14 cellular contexts compared by ENCODE assay signal in genomic region chr1:183936009-183936408, GRCh38.
A peak's percentile ranks its signal among the peaks of the same experiment; 100 is the strongest.
DNase-seq lines count a peak whose midpoint lies in the region; ATAC-seq, FAIRE-seq and TF ChIP-seq lines count a peak whose summit lies in the region.
"Had no signal": no experiment of that assay in that cellular context is flagged by ENCODE, and none has a peak within 500 bp of the region (broad histone marks: within the 10 kb centered on the region; RNA-seq: fewer than 3 reads in every experiment).

No MANE protein-coding gene starts in this region.

- H3K27ac Mint-ChIP-seq in T-helper 17 cell = peak overlapping the region; percentile 47
- peak overlapping the region; percentile 56 for H3K27ac Mint-ChIP-seq in stimulated activated effector memory CD8-positive, alpha-beta T cell treated with anti-CD3 and anti-CD28 coated beads, Interleukin-12 subunit alpha, Interleukin-12 subunit beta, amount 100 ng/mL, for 72 hours
- H3K27ac Mint-ChIP-seq in activated T-cell treated with anti-CD3 and anti-CD28 coated beads, Interleukin-2, amount 50 U/mL, for 24 hours = no peak overlapping the region
- H3K27ac Mint-ChIP-seq: CD4-positive, CD25-positive, alpha-beta regulatory T cell; HFFc6 had no signal

- H3K9me3 ChIP-seq in T-helper 17 cell (ENCODE audit: control insufficient read depth, low read length, poor library complexity, severe bottlenecking) (no peaks in the 10 kb centered on the region), K562 (replicated peaks; ENCODE audit: control insufficient read depth, insufficient read depth, low read depth, low read length) (no peaks in the 10 kb centered on the region)

- no TSS peak for BruUV-seq in K562 (replicated peaks; lab: Mats Ljungman, UMichigan)

- no peak overlapping the region for H3K4me3 Mint-ChIP-seq in T-helper 17 cell
- H3K4me3 Mint-ChIP-seq in stimulated activated effector memory CD8-positive, alpha-beta T cell treated with anti-CD3 and anti-CD28 coated beads, Interleukin-12 subunit alpha, Interleukin-12 subunit beta, amount 100 ng/mL, for 72 hours = no peak overlapping the region
- H3K4me3 Mint-ChIP-seq in activated T-cell treated with anti-CD3 and anti-CD28 coated beads, Interleukin-2, amount 50 U/mL, for 24 hours = no peak overlapping the region
- H3K4me3 Mint-ChIP-seq: CD4-positive, CD25-positive, alpha-beta regulatory T cell; HFFc6 had no signal

- DNase-seq in T-helper 17 cell (no peak), K562 (ENCODE audit: extremely low read depth in 1 of 4, low spot score in 3 of 4) (peak in 3 of 4 experiments; percentile 27 to 32 (median 30)), NCI-H1105 treated with DMSO at 0.1 percent for 48 hours (lab: John Stamatoyannopoulos, UW) (no peak), RKO (ENCODE audit: low spot score) (no peak)
- DNase-seq in stimulated activated effector memory CD8-positive, alpha-beta T cell treated with anti-CD3 and anti-CD28 coated beads, Interleukin-12 subunit alpha, Interleukin-12 subunit beta, amount 100 ng/mL, for 72 hours (ENCODE audit: low spot score in 2 of 2) = no peak
- no peak for DNase-seq in activated T-cell treated with anti-CD3 and anti-CD28 coated beads, Interleukin-2, amount 50 U/mL, for 24 hours
- DNase-seq: ACHN; Calu3; CD4-positive, CD25-positive, alpha-beta regulatory T cell; DMS 273 treated with DMSO at 0.1 percent for 48 hours; HCEC 1CT; HFFc6 had no signal

- TF ChIP-seq EP300 in K562 (IDR thresholded peaks at IDR 0.05; ENCODE audit: low read length) = no peak

- intact Hi-C loops in K562 (cut with micrococcal nuclease) = no loop called here

- no peaks in the 10 kb centered on the region for H3K79me2 ChIP-seq in K562 (ENCODE audit: control insufficient read depth, insufficient read depth, low read length)

- H3K9me3 Mint-ChIP-seq in stimulated activated effector memory CD8-positive, alpha-beta T cell treated with anti-CD3 and anti-CD28 coated beads, Interleukin-12 subunit alpha, Interleukin-12 subunit beta, amount 100 ng/mL, for 72 hours = no peaks in the 10 kb centered on the region
- no peaks in the 10 kb centered on the region for H3K9me3 Mint-ChIP-seq in activated T-cell treated with anti-CD3 and anti-CD28 coated beads, Interleukin-2, amount 50 U/mL, for 24 hours
- H3K9me3 Mint-ChIP-seq: CD4-positive, CD25-positive, alpha-beta regulatory T cell; HFFc6 had no signal

- H3K9ac ChIP-seq in K562 (ENCODE audit: insufficient read depth in 1 of 2, low read depth in 2 of 2, low read length in 2 of 2) = no peak overlapping the region
- H3K9ac ChIP-seq: BLaER1 treated with 17β-estradiol and CSF1 and Interleukin-3, amounts not matched to agents 10 nM and 100 nM had no signal

- 78% methylated on average over 7 of the region's 7 CpGs for WGBS in K562 (ENCODE audit: insufficient coverage, low coverage, missing lambda C conversion rate)

- H3K27me3 Mint-ChIP-seq in T-helper 17 cell = peaks cover 11% of the 10 kb centered on the region
- H3K27me3 Mint-ChIP-seq in activated T-cell treated with anti-CD3 and anti-CD28 coated beads, Interleukin-2, amount 50 U/mL, for 24 hours = no peaks in the 10 kb centered on the region
- H3K27me3 Mint-ChIP-seq: CD4-positive, CD25-positive, alpha-beta regulatory T cell had no signal

- POLR2A ChIA-PET in K562 (lab: Yijun Ruan, JAX) = no interaction called here

- H4K20me1 ChIP-seq in K562 (replicated peaks; ENCODE audit: control insufficient read depth, insufficient read depth, low read length) = no peaks in the 10 kb centered on the region

- TF ChIP-seq CTCF in K562 (IDR thresholded peaks at IDR 0.05 in 2 of 3, conservative IDR thresholded peaks at IDR 0.05 in 1 of 3; ENCODE audit: insufficient read depth in 2 of 3, low read depth in 1 of 3, low read length in 3 of 3) = no peak

- TF ChIP-seq RAD21 in K562 (CRISPR knock-in tag; conservative IDR thresholded peaks at IDR 0.05 in 1 of 2, IDR thresholded peaks at IDR 0.05 in 1 of 2) = no peak

- in situ Hi-C loops in K562 (cut with MboI) = no loop called here

- H3K27ac ChIP-seq in K562 (ENCODE audit: extremely low read depth, low read depth, low read length) = no peak overlapping the region
- H3K27ac ChIP-seq in layer of hippocampus (ENCODE audit: low read depth, low read length) = peak overlapping the region; percentile 66
- H3K27ac ChIP-seq: BLaER1 treated with 17β-estradiol and CSF1 and Interleukin-3, amounts not matched to agents 10 nM and 100 nM had no signal

- no peak for FAIRE-seq in K562 (lab: Jason Lieb, UNC)

- peaks cover 0 to 4% of the 10 kb centered on the region in 2 experiments; a peak in 3 of 5 replicates for H3K4me1 ChIP-seq in K562 (replicated peaks in 1 of 2; ENCODE audit: control insufficient read depth in 2 of 2, insufficient read depth in 2 of 2, low read length in 2 of 2)

- H3K36me3 Mint-ChIP-seq in T-helper 17 cell (ENCODE audit: low read depth) = peaks cover 2% of the 10 kb centered on the region
- H3K36me3 Mint-ChIP-seq in stimulated activated effector memory CD8-positive, alpha-beta T cell treated with anti-CD3 and anti-CD28 coated beads, Interleukin-12 subunit alpha, Interleukin-12 subunit beta, amount 100 ng/mL, for 72 hours = no peaks in the 10 kb centered on the region
- H3K36me3 Mint-ChIP-seq in activated T-cell treated with anti-CD3 and anti-CD28 coated beads, Interleukin-2, amount 50 U/mL, for 24 hours (ENCODE audit: low read depth) = no peaks in the 10 kb centered on the region
- H3K36me3 Mint-ChIP-seq: CD4-positive, CD25-positive, alpha-beta regulatory T cell had no signal

- no peaks in the 10 kb centered on the region for H3K9me1 ChIP-seq in K562 (ENCODE audit: control insufficient read depth, insufficient read depth, low read length)

- no peak for TF ChIP-seq POLR2A in K562 (conservative IDR thresholded peaks at IDR 0.05)

- no peak overlapping the region for H3K4me3 ChIP-seq in K562
- H3K4me3 ChIP-seq: BLaER1 treated with 17β-estradiol and CSF1 and Interleukin-3, amounts not matched to agents 10 nM and 100 nM had no signal

- H3K27me3 ChIP-seq in K562 (ENCODE audit: control insufficient read depth in 2 of 2, insufficient read depth in 2 of 2, low read length in 2 of 2) (no peaks in the 10 kb centered on the region), layer of hippocampus (ENCODE audit: control insufficient read depth, insufficient read depth, low read length) (no peaks in the 10 kb centered on the region)
- H3K27me3 ChIP-seq: BLaER1 treated with 17β-estradiol and CSF1 and Interleukin-3, amounts not matched to agents 10 nM and 100 nM had no signal

- H3K4me2 ChIP-seq in K562 (ENCODE audit: insufficient read depth, low read length) = no peak overlapping the region

- H3K4me1 Mint-ChIP-seq in T-helper 17 cell = peaks cover 6% of the 10 kb centered on the region
- peaks cover 13% of the 10 kb centered on the region for H3K4me1 Mint-ChIP-seq in stimulated activated effector memory CD8-positive, alpha-beta T cell treated with anti-CD3 and anti-CD28 coated beads, Interleukin-12 subunit alpha, Interleukin-12 subunit beta, amount 100 ng/mL, for 72 hours
- peaks cover 4% of the 10 kb centered on the region for H3K4me1 Mint-ChIP-seq in activated T-cell treated with anti-CD3 and anti-CD28 coated beads, Interleukin-2, amount 50 U/mL, for 24 hours (ENCODE audit: low read depth)
- H3K4me1 Mint-ChIP-seq: CD4-positive, CD25-positive, alpha-beta regulatory T cell had no signal

- H2AFZ ChIP-seq in K562 (ENCODE audit: low read depth, low read length) = no peak overlapping the region

- ATAC-seq in T-helper 17 cell (no peak), K562 (no peak)
- no peak for ATAC-seq in stimulated activated effector memory CD8-positive, alpha-beta T cell treated with anti-CD3 and anti-CD28 coated beads, Interleukin-12 subunit alpha, Interleukin-12 subunit beta, amount 100 ng/mL, for 72 hours

- CTCF ChIA-PET in K562 (lab: Yijun Ruan, JAX; ENCODE audit: low intra/inter-chr PET ratio) = interaction anchor here (0.6 kb wide), 1 partner anchor 34 kb away, joined by 3 read pairs; no protein-coding TSS in a partner anchor

- H3K36me3 ChIP-seq in K562 (ENCODE audit: control insufficient read depth, insufficient read depth, low read length) = peaks cover 45% of the 10 kb centered on the region

TF ChIP-seq in K562, 482 proteins besides CTCF, POLR2A, EP300 and RAD21 (continues in another document):
- TF ChIP-seq BMI1 (IDR thresholded peaks at IDR 0.05; ENCODE audit: low read length) (no peak), SMARCA4 (IDR thresholded peaks at IDR 0.05) (no peak), DMBX1 (CRISPR knock-in tag; IDR thresholded peaks at IDR 0.05; ENCODE audit: borderline replicate concordance) (no peak), NR2C2 (CRISPR knock-in tag; IDR thresholded peaks at IDR 0.05) (peak; percentile 92), NR2C2 (tag; IDR thresholded peaks at IDR 0.05) (peak; percentile 92), MLX (CRISPR knock-in tag; conservative IDR thresholded peaks at IDR 0.05) (no peak)
- TF ChIP-seq, protein P1, sequence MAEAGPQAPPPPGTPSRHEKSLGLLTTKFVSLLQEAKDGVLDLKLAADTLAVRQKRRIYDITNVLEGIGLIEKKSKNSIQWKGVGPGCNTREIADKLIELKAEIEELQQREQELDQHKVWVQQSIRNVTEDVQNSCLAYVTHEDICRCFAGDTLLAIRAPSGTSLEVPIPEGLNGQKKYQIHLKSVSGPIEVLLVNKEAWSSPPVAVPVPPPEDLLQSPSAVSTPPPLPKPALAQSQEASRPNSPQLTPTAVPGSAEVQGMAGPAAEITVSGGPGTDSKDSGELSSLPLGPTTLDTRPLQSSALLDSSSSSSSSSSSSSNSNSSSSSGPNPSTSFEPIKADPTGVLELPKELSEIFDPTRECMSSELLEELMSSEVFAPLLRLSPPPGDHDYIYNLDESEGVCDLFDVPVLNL (CRISPR knock-in tag; IDR thresholded peaks at IDR 0.05; ENCODE audit: low read depth) = no peak

Comparison
In these comparisons a context has a peak if more than half of its experiments do, and no peak if none do; other contexts are left out.
1. DNase-seq: peak in K562 (3 of 4); none in T-helper 17 cell (0 of 3), stimulated activated effector memory CD8-positive, alpha-beta T cell treated with anti-CD3 and anti-CD28 coated beads, Interleukin-12 subunit alpha, Interleukin-12 subunit beta, amount 100 ng/mL, for 72 hours (0 of 2), NCI-H1105 treated with DMSO at 0.1 percent for 48 hours (single experiment), RKO (single experiment) and activated T-cell treated with anti-CD3 and anti-CD28 coated beads, Interleukin-2, amount 50 U/mL, for 24 hours (single experiment).